In the genomic region with DNA sequence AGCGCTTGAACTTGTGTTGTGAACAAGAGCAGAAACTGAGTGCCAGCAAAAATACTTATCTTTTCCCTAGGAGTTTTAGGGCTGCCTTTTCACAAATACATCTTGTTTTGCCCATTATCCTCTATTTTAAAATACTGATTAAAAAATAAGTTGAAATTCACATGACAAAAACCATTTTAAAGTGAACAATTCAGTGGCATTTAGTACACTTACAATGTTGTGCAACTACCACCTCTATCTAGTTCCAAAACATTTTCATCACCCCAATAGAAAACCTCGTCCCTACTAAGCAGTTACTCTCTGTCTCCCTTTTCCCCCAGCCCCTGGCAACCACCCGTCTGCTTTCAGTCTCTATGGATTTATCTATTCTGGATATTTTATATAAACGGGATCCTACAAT, we compare ENCODE assay signal across 9 cellular contexts. TPM values are rescaled to one million over a fixed set of nuclear protein-coding genes. Genes with fewer than 3 reads are reported as not detected.
DNase-seq lines count a peak whose midpoint lies in the region; ATAC-seq and TF ChIP-seq lines count a peak whose summit lies in the region.
"Had no signal": no experiment of that assay in that cellular context is flagged by ENCODE, and none has a peak within 500 bp of the region (broad histone marks: within the 10 kb centered on the region; RNA-seq: fewer than 3 reads in every experiment).

No MANE protein-coding gene starts in this region.

- TF ChIP-seq CTCF in AG04450 (IDR thresholded peaks at IDR 0.05; ENCODE audit: low read depth, low read length) (no peak), colonic mucosa (IDR thresholded peaks at IDR 0.05) (no peak), natural killer cell (IDR thresholded peaks at IDR 0.05) (no peak)

- peaks cover 51% of the 10 kb centered on the region for H3K79me2 ChIP-seq in Karpas-422 (ENCODE audit: low read length)

- POLR2A ChIA-PET in AG04450 (lab: Yijun Ruan, JAX) = interaction anchor here (1.4 kb wide), 1 partner anchor 69 kb away, joined by 4 read pairs; no protein-coding TSS in a partner anchor

- H3K9me3 ChIP-seq in AG04450 (ENCODE audit: control insufficient read depth, insufficient read depth, low read length) = no peaks in the 10 kb centered on the region
- H3K9me3 ChIP-seq in Karpas-422 (ENCODE audit: low read length) = no peaks in the 10 kb centered on the region
- H3K9me3 ChIP-seq in colonic mucosa = no peaks in the 10 kb centered on the region

- H3K9me2 ChIP-seq in Karpas-422 (replicated peaks; ENCODE audit: insufficient read depth, low read length) = no peaks in the 10 kb centered on the region

- no peaks in the 10 kb centered on the region for H4K20me1 ChIP-seq in Karpas-422 (ENCODE audit: insufficient read depth, low read depth, low read length)

- peak overlapping the region; percentile 73 for H3K4me2 ChIP-seq in Karpas-422 (ENCODE audit: low read depth, low read length, poor library complexity, severe bottlenecking)

- ATAC-seq in natural killer cell (no peak), HG03159 (IDR thresholded peaks at IDR 0.05; ENCODE audit: unreplicated experiment) (no peak)

- H3K4me3 Mint-ChIP-seq in natural killer cell = peak overlapping the region; percentile 93

- DNase-seq in AG04450 (ENCODE audit: low read depth, low spot score) (no peak), Karpas-422 (no peak), colonic mucosa (no peak), natural killer cell (no peak), iPS-NIHi7 (ENCODE audit: extremely low spot score) (no peak), middle frontal gyrus (ENCODE audit: extremely low spot score, low spot score) (no peak)
- DNase-seq in activated CD4-positive, alpha-beta T cell treated with anti-CD3 and anti-CD28 coated beads, Interleukin-2, amount 50 U/mL, for 48 hours = no peak
- DNase-seq: activated gamma-delta T cell treated with Interleukin-2 at 50 U/mL for 16 hours had no signal

- H2AFZ ChIP-seq in Karpas-422 (ENCODE audit: low read length) = no peak overlapping the region

- H3K4me3 ChIP-seq in AG04450 (ENCODE audit: low read depth, low read length) (peak overlapping the region; percentile 97), Karpas-422 (ENCODE audit: low read length) (peak overlapping the region; percentile 88), colonic mucosa (peak overlapping the region; percentile 97)

- H3K27ac ChIP-seq in AG04450 (ENCODE audit: low read depth, low read length) (no peak overlapping the region), Karpas-422 (ENCODE audit: low read length) (no peak overlapping the region; the same call in 1 of the 2 replicates), colonic mucosa (no peak overlapping the region)

- H3K36me3 ChIP-seq in Karpas-422 (ENCODE audit: insufficient read depth, low read length) = no peaks in the 10 kb centered on the region
- H3K36me3 ChIP-seq in colonic mucosa = no peaks in the 10 kb centered on the region

- CTCF ChIA-PET in AG04450 (lab: Charles Lee) = interaction anchor here (1.5 to 2.3 kb wide), 2 partner anchors 8 to 156 kb away, joined by 4 to 9 read pairs; no protein-coding TSS in a partner anchor

- no peaks in the 10 kb centered on the region for H3K27me3 ChIP-seq in AG04450 (ENCODE audit: control insufficient read depth, insufficient read depth, low read length)
- no peaks in the 10 kb centered on the region for H3K27me3 ChIP-seq in Karpas-422 (ENCODE audit: low read length)
- no peaks in the 10 kb centered on the region for H3K27me3 ChIP-seq in colonic mucosa

- intact Hi-C loops in colonic mucosa (cut with DNase I) (no loop called here), natural killer cell (cut with micrococcal nuclease) (no loop called here)

- peaks cover 52 to 55% of the 10 kb centered on the region in 2 donors for H3K4me1 Mint-ChIP-seq in natural killer cell

- H3K27me3 Mint-ChIP-seq in natural killer cell (ENCODE audit: low read depth in 2 of 2) = no peaks in the 10 kb centered on the region

- peaks cover 0 to 4% of the 10 kb centered on the region in 2 donors for H3K9me3 Mint-ChIP-seq in natural killer cell

- peak overlapping the region; percentile 88 for H3K9ac ChIP-seq in Karpas-422 (ENCODE audit: low read length)
- peak overlapping the region in 1 of 2 donors; percentile 99 for H3K9ac ChIP-seq in colonic mucosa (ENCODE audit: low read depth in 2 of 2, low read length in 2 of 2)

- H3K4me1 ChIP-seq in Karpas-422 (ENCODE audit: low read length) (peaks cover 15% of the 10 kb centered on the region), colonic mucosa (peaks cover 7% of the 10 kb centered on the region)

- H3K27ac Mint-ChIP-seq in natural killer cell = peak overlapping the region; percentile 78 to 86

- no peaks in the 10 kb centered on the region for H3K36me3 Mint-ChIP-seq in natural killer cell

RNA-seq across cellular contexts. Expression of gene WBP1L, which starts 1.4 kb away (rescaled TPM):
- 27.6 and 28.1 TPM in 2 replicates for polyA plus RNA-seq in AG04450 (2011; rRNA removed)
- polyA minus RNA-seq in AG04450 (2011; rRNA and poly(A)+ RNA removed) = 45.1 and 54.2 TPM in 2 replicates
- total RNA-seq in Karpas-422 (2014; rRNA removed; shearing (Covaris generic); ENCODE audit: low replicate concordance) = 34.8 and 43.0 TPM in 2 replicates
- total RNA-seq in colonic mucosa (10 to 100 TPM; 32.3 to 42.7 TPM), natural killer cell (10 to 100 TPM; 34.6 to 48.4 (median 47.9) TPM)

RNA-seq across cellular contexts. Expression of gene SFXN2, which starts 30.7 kb away (rescaled TPM):
- 6.5 and 7.2 TPM in 2 replicates for polyA plus RNA-seq in AG04450 (2011; rRNA removed)
- 11.3 and 13.1 TPM in 2 replicates for polyA minus RNA-seq in AG04450 (2011; rRNA and poly(A)+ RNA removed)
- total RNA-seq in Karpas-422 (2014; rRNA removed; shearing (Covaris generic); ENCODE audit: low replicate concordance) = 10.2 and 25.8 TPM in 2 replicates
- 10 to 100 TPM in 1 of 2 donors, 1 to 10 TPM in 1; 9.7 to 27.6 TPM for total RNA-seq in colonic mucosa
- 1 to 10 TPM; 4.8 to 8.0 (median 5.1) TPM for total RNA-seq in natural killer cell

RNA-seq across cellular contexts. Expression of gene ARL3, which starts 31.0 kb away (rescaled TPM):
- 16.5 and 19.2 TPM in 2 replicates for polyA plus RNA-seq in AG04450 (2011; rRNA removed)
- polyA minus RNA-seq in AG04450 (2011; rRNA and poly(A)+ RNA removed) = 4.9 and 6.3 TPM in 2 replicates
- total RNA-seq in Karpas-422 (2014; rRNA removed; shearing (Covaris generic); ENCODE audit: low replicate concordance) = 4.6 and 6.6 TPM in 2 replicates
- total RNA-seq in colonic mucosa = 1 to 10 TPM; 4.8 to 5.6 TPM
- total RNA-seq in natural killer cell = 1 to 10 TPM; 1.4 to 1.7 (median 1.5) TPM
